8 cellular contexts compared by ENCODE assay signal in the genomic region with DNA sequence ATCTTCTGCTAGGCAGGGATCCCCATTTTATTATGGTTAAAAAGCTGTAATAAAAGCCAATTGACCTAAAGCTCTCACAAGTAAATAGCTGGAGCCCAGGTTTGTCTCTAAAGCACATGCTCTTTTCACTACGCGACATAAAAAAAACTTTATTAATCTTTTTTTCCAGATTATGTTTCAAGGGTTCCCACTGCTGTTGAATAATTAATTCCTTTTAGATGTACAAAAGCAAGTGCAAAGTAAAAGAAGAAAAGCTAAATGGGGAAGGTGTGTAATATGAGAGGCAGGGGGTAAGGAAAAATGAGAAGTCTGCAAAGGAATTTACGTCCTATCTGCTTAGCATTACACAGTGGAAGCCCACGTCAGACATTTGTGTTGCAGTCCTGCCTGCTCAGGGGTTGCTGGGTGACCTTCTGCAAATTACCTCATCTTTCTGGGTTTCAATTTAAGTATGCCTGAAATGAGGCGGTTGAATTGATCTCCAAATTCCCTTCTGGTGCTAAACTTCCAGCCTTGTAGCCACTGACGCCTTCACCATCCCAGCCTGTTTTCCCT. TPM values are rescaled to one million over a fixed set of nuclear protein-coding genes. Genes with fewer than 3 reads are reported as not detected.
DNase-seq lines count a peak whose midpoint lies in the region; ATAC-seq and TF ChIP-seq lines count a peak whose summit lies in the region.

No MANE protein-coding gene starts in this region.

- H3K79me2 ChIP-seq in OCI-LY7 (ENCODE audit: insufficient read depth, low read depth, low read length) (peaks cover 37% of the 10 kb centered on the region; the same call in 1 of the 2 replicates), hepatocyte (peaks cover 8% of the 10 kb centered on the region)

- H3K27me3 ChIP-seq in adrenal gland (no peaks in the 10 kb centered on the region), hepatocyte (no peaks in the 10 kb centered on the region), sigmoid colon (no peaks in the 10 kb centered on the region)

- POLR2A ChIA-PET in OCI-LY7 (lab: Charles Lee), result interaction anchor here (0.7 to 5.0 kb wide), 18 partner anchors 9 to 796 kb away, joined by 3 to 54 read pairs (median 4); partner anchors contain the start of gene GLS

- peak overlapping the region; percentile 69; the same call in 1 of the 2 replicates for H2AFZ ChIP-seq in OCI-LY7 (ENCODE audit: low read length)
- peak overlapping the region; percentile 49 for H2AFZ ChIP-seq in hepatocyte

- H4K20me1 ChIP-seq in OCI-LY7 (ENCODE audit: insufficient read depth, low read length), result peaks cover 5% of the 10 kb centered on the region; the same call in 1 of the 2 replicates
- no peaks in the 10 kb centered on the region for H4K20me1 ChIP-seq in hepatocyte (ENCODE audit: insufficient read depth, poor library complexity, severe bottlenecking)

- no peak for TF ChIP-seq POLR2A in adrenal gland (IDR thresholded peaks at IDR 0.05)
- TF ChIP-seq POLR2A in sigmoid colon (IDR thresholded peaks at IDR 0.05), result no peak

- TF ChIP-seq CTCF in OCI-LY7 (conservative IDR thresholded peaks at IDR 0.05; ENCODE audit: low read length) (no peak), adrenal gland (IDR thresholded peaks at IDR 0.05) (no peak), hepatocyte (IDR thresholded peaks at IDR 0.05; ENCODE audit: poor library complexity) (no peak), sigmoid colon (IDR thresholded peaks at IDR 0.05) (no peak)

- H3K4me2 ChIP-seq in OCI-LY7 (ENCODE audit: low read length) (peak overlapping the region; percentile 94), hepatocyte (peak overlapping the region; percentile 77)

- H3K4me3 ChIP-seq in OCI-LY7 (ENCODE audit: low read depth, low read length, poor library complexity, severe bottlenecking) (peak overlapping the region; percentile 84), adrenal gland (peak overlapping the region in 3 of 4 donors; percentile 38 to 56 (median 44)), hepatocyte (peak overlapping the region; percentile 57), sigmoid colon (peak overlapping the region; percentile 53 to 60 (median 56))

- ATAC-seq in GM18517 (IDR thresholded peaks at IDR 0.05; ENCODE audit: unreplicated experiment) (peak; percentile 22), HG03060 (IDR thresholded peaks at IDR 0.05; ENCODE audit: low read depth, unreplicated experiment) (peak; percentile 17)

- peak overlapping the region; percentile 35 for H3K27ac ChIP-seq in OCI-LY7 (ENCODE audit: low read depth, low read length, poor library complexity, severe bottlenecking)
- H3K27ac ChIP-seq in adrenal gland, result peak overlapping the region; percentile 89 to 97 (median 92)
- H3K27ac ChIP-seq in hepatocyte, result peak overlapping the region; percentile 98
- H3K27ac ChIP-seq in sigmoid colon, result peak overlapping the region; percentile 85 to 96 (median 90)

- H3K9me3 ChIP-seq in OCI-LY7 (ENCODE audit: low read length) (peaks cover 6% of the 10 kb centered on the region; the same call in 1 of the 2 replicates), adrenal gland (replicated peaks in 1 of 3) (no peaks in the 10 kb centered on the region), hepatocyte (ENCODE audit: low read depth) (no peaks in the 10 kb centered on the region), sigmoid colon (no peaks in the 10 kb centered on the region)

- H3K36me3 ChIP-seq in OCI-LY7 (ENCODE audit: insufficient read depth, low read length) (peaks cover 16% of the 10 kb centered on the region), adrenal gland (replicated peaks in 1 of 2) (no peaks in the 10 kb centered on the region), hepatocyte (replicated peaks; ENCODE audit: insufficient read depth, low read depth) (no peaks in the 10 kb centered on the region), sigmoid colon (peaks cover 0 to under 1% (median 0%) of the 10 kb centered on the region in 4 donors)

- no peak for TF ChIP-seq EP300 in sigmoid colon (IDR thresholded peaks at IDR 0.05)

- BruUV-seq in OCI-LY7 (replicated peaks; lab: Mats Ljungman, UMichigan), result TSS peak; percentile 98

- intact Hi-C loops in OCI-LY7 (cut with micrococcal nuclease; ENCODE audit: unreplicated experiment) (loop anchor here (2.0 to 5.0 kb wide), 5 partner anchors 52 to 1145 kb away; partner anchors contain the start of genes GLS, NAB1 and NEMP2), adrenal gland (cut with DNase I) (no loop called here), sigmoid colon (cut with DNase I) (loop anchor here (2.0 to 5.0 kb wide), 2 partner anchors 662 to 1030 kb away; partner anchors contain the start of genes NAB1 and STAT1)

- H3K9me2 ChIP-seq in OCI-LY7 (ENCODE audit: insufficient read depth, low read length) (no peaks in the 10 kb centered on the region), hepatocyte (replicated peaks; ENCODE audit: insufficient read depth) (no peaks in the 10 kb centered on the region)

- H3K4me1 ChIP-seq in OCI-LY7 (ENCODE audit: insufficient read depth, low read length, poor library complexity, severe bottlenecking) (peaks cover 47% of the 10 kb centered on the region), adrenal gland (replicated peaks in 1 of 2) (peaks cover 0 to 16% of the 10 kb centered on the region in 2 donors), hepatocyte (ENCODE audit: insufficient read depth) (peaks cover 10% of the 10 kb centered on the region), sigmoid colon (peaks cover 0 to 16% (median 5%) of the 10 kb centered on the region in 4 donors)

- 8 to 12% (median 9%) methylated on average over 6 of the region's 6 CpGs for WGBS in adrenal gland, 4 donors
- 18% methylated on average over 6 of the region's 6 CpGs for WGBS in hepatocyte (ENCODE audit: low lambda C conversion rate, missing lambda C conversion rate)
- 4 to 12% methylated on average over 6 of the region's 6 CpGs for WGBS in sigmoid colon, 2 donors

- CTCF ChIA-PET in OCI-LY7 (lab: Charles Lee; ENCODE audit: unreplicated experiment), result interaction anchor here (0.5 to 0.9 kb wide), 2 partner anchors 57 to 110 kb away, joined by 3 read pairs; no protein-coding TSS in a partner anchor

- in situ Hi-C loops in ACHN (cut with HindIII; ENCODE audit: low pct_ligation_motif_present, low pct_unique_long_range_greater_than_20kb, low sequenced_read_pairs), result loop anchor here (25.0 kb wide), 1 partner anchor 115 kb away; no protein-coding TSS in a partner anchor

- DNase-seq in ACHN (peak; percentile 80), OCI-LY7 (ENCODE audit: low spot score) (peak; percentile 39), adrenal gland (peak; percentile 46 to 83 (median 73)), hepatocyte (ENCODE audit: low spot score) (peak; percentile 77), sigmoid colon (peak; percentile 82), amniotic stem cell (lab: John Stamatoyannopoulos, UW) (no peak)

RNA-seq across cellular contexts. Expression of gene NABP1, which starts 0.8 kb away (rescaled TPM):
- 16.7 and 18.9 TPM in 2 replicates for total RNA-seq in OCI-LY7 (2014; rRNA removed; shearing (Covaris generic))
- total RNA-seq in OCI-LY7 (2022) (36.0 and 42.5 TPM in 2 replicates), adrenal gland (10 to 100 TPM in 6 of 8 donors, 1 to 10 TPM in 2; 2.5 to 39.9 (median 20.5) TPM), hepatocyte (36.1 and 40.0 TPM in 2 replicates), sigmoid colon (10 to 100 TPM in 2 of 4 donors, 1 to 10 TPM in 2; 8.2 to 12.7 (median 9.8) TPM)
- polyA plus RNA-seq in adrenal gland (10 to 100 TPM; 10.2 to 13.4 (median 10.3) TPM), hepatocyte (19.6 and 27.2 TPM in 2 replicates), sigmoid colon (10 to 100 TPM in 1 of 3 donors, 1 to 10 TPM in 2; 4.2 to 15.4 (median 8.6) TPM)

Comparison
In these comparisons a context has a peak if more than half of its experiments do, and no peak if none do; other contexts are left out.
1. H3K27ac ChIP-seq: peak in every context shown above with its lines; median percentile 98 in hepatocyte; 92 in adrenal gland; 90 in sigmoid colon; 35 in OCI-LY7.
2. intact Hi-C loops: an anchor here in OCI-LY7 (2.0 to 5.0 kb wide) and sigmoid colon (2.0 to 5.0 kb wide); none called in adrenal gland.